10 cellular contexts compared by ENCODE assay signal in genomic region chr10:77582710-77583115, GRCh38. TPM values are rescaled to one million over a fixed set of nuclear protein-coding genes. Genes with fewer than 3 reads are reported as not detected.
A peak's percentile ranks its signal among the peaks of the same experiment; 100 is the strongest.
DNase-seq lines count a peak whose midpoint lies in the region; ATAC-seq, FAIRE-seq and TF ChIP-seq lines count a peak whose summit lies in the region.
"Had no signal": no experiment of that assay in that cellular context is flagged by ENCODE, and none has a peak within 500 bp of the region (broad histone marks: within the 10 kb centered on the region; RNA-seq: fewer than 3 reads in every experiment).

No MANE protein-coding gene starts in this region.

- peaks cover 26% of the 10 kb centered on the region for H3K4me1 ChIP-seq in SJSA1 (replicated peaks)

- TF ChIP-seq CTCF in fibroblast of the aortic adventitia (IDR thresholded peaks at IDR 0.05; ENCODE audit: insufficient read depth, low read length) = no peak
- no peak for TF ChIP-seq CTCF in D721Med (IDR thresholded peaks at IDR 0.05; ENCODE audit: insufficient read depth, missing control alignments)

- H3K36me3 ChIP-seq in SJSA1 = no peaks in the 10 kb centered on the region
- H3K36me3 ChIP-seq: tibial artery had no signal

- FAIRE-seq in D721Med (lab: Jason Lieb, UNC) = no peak

- H3K4me3 ChIP-seq in SJSA1 (no peak overlapping the region), fibroblast of the aortic adventitia (ENCODE audit: low read depth, low read length) (no peak overlapping the region)
- H3K4me3 ChIP-seq: tibial artery had no signal

- H3K9me3 ChIP-seq in SJSA1 (replicated peaks) = no peaks in the 10 kb centered on the region
- H3K9me3 ChIP-seq: tibial artery had no signal

- no peak for ATAC-seq in GM19452 (IDR thresholded peaks at IDR 0.05; ENCODE audit: unreplicated experiment)

- DNase-seq in stimulated activated CD8-positive, alpha-beta memory T cell treated with anti-CD3 and anti-CD28 coated beads, Interleukin-15, amount 100 ng/mL, for 48 hours (ENCODE audit: low read depth in 2 of 2) = peak; percentile 3 to 19
- DNase-seq in stimulated activated CD8-positive, alpha-beta memory T cell treated with anti-CD3 and anti-CD28 coated beads, Interleukin-4, amount 100 ng/mL, for 48 hours = no peak
- peak; percentile 32 to 70 for DNase-seq in SJSA1 (ENCODE audit: low read depth in 1 of 2, low spot score in 2 of 2)
- DNase-seq in fibroblast of the aortic adventitia (ENCODE audit: low read depth) = peak; percentile 62
- no peak for DNase-seq in D721Med (ENCODE audit: insufficient read length, low spot score)
- DNase-seq in stimulated activated CD4-positive, alpha-beta T cell treated with anti-CD3 and anti-CD28 coated beads, Interleukin-2, amount 100 ng/mL, for 48 hours = no peak
- no peak for DNase-seq in 8988T
- DNase-seq: COR-L47, tibial artery had no signal

- H3K27ac ChIP-seq in SJSA1 = no peak overlapping the region
- H3K27ac ChIP-seq: tibial artery had no signal

- no peaks in the 10 kb centered on the region for H3K27me3 ChIP-seq in SJSA1 (replicated peaks)
- H3K27me3 ChIP-seq: tibial artery had no signal

RNA-seq across cellular contexts. Expression of gene KCNMA1, which starts 54.9 kb away (rescaled TPM):
- 0.94 and 1.8 TPM in 2 replicates for total RNA-seq in SJSA1 (2014; rRNA removed; shearing (Covaris generic))
- total RNA-seq in fibroblast of the aortic adventitia (ENCODE audit: low replicate concordance) = 40.1 and 106 TPM in 2 replicates

Comparison
In these comparisons a context has a peak if more than half of its experiments do, and no peak if none do; other contexts are left out.
1. DNase-seq: peak in stimulated activated CD8-positive, alpha-beta memory T cell treated with anti-CD3 and anti-CD28 coated beads, Interleukin-15, amount 100 ng/mL, for 48 hours (2 of 2), SJSA1 (2 of 2) and fibroblast of the aortic adventitia (single experiment); none in stimulated activated CD8-positive, alpha-beta memory T cell treated with anti-CD3 and anti-CD28 coated beads, Interleukin-4, amount 100 ng/mL, for 48 hours (single experiment), D721Med (single experiment), stimulated activated CD4-positive, alpha-beta T cell treated with anti-CD3 and anti-CD28 coated beads, Interleukin-2, amount 100 ng/mL, for 48 hours (0 of 2) and 8988T (single experiment).
2. RNA of gene KCNMA1, which starts 54.9 kb away (total RNA-seq): 40.1 to 106 TPM in fibroblast of the aortic adventitia; 0.94 to 1.8 TPM in SJSA1; every median in the first group is over 10 times any median in the second.